8 cellular contexts compared by ENCODE assay signal in the genomic region with DNA sequence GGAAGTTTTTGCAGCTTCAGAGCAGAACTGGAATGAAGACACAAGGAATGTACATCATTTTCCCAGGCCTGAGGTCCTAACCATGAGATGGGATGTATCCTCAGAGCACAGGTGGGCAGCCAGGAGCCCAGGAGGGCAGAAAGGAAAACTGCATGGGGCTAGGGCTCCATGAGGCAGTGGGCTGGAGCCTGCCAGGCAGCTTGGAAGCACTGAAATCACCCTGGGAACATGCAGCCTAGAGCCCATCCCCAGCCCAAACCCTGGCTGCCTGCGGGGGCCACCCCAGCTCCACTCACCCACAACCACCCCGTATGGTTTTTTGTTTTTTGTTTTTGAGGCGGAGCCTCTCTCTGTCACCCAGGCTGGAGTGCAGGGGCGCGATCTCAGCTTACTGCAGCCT.
"Had no signal": no experiment of that assay in that cellular context is flagged by ENCODE, and none has a peak within 500 bp of the region (broad histone marks: within the 10 kb centered on the region; RNA-seq: fewer than 3 reads in every experiment).

No MANE protein-coding gene starts in this region.

- H3K4me3 Mint-ChIP-seq: H9, IgD-negative memory B cell had no signal

- H3K36me3 Mint-ChIP-seq: IgD-negative memory B cell had no signal

- H3K27me3 Mint-ChIP-seq: IgD-negative memory B cell had no signal

- H2AFZ ChIP-seq: GM23248 had no signal

- H3K9ac ChIP-seq: GM23248, KMS-11 had no signal

- H3K4me3 ChIP-seq: GM23248 had no signal

- DNase-seq: GM23248, H9, HCEC 1CT, Karpas-422, KBM-7 had no signal

- H3K27ac Mint-ChIP-seq: H9, IgD-negative memory B cell had no signal

- H3K4me2 ChIP-seq: KMS-11 had no signal

- H3K4me1 Mint-ChIP-seq: H9, IgD-negative memory B cell had no signal

- H3K27ac ChIP-seq: GM23248, HL-60, KMS-11 had no signal
